ENCODE assay signal across 1 cellular context in the genomic region with DNA sequence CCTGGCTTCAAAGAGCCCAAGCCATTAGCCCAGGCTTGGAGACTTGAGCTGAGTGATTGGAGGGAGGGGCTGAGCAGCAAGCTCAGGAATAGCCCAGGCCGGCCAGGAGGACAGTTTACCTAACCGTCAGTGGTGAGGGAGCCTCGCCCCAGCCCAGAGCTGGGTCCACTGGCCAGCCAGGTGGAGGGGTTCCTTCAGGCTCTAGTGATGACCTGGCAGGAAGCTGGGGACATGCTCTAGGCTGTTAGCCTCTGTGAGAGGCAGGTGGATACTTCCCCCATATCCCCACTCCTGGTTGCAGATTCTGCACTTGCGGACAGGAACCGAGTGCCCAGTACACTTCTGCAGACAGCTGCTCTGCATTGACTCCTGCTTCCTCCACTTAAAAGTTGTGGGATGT.
TF ChIP-seq lines count a peak whose summit lies in the region.

No MANE protein-coding gene starts in this region.

TF ChIP-seq in HepG2, 621 proteins besides CTCF, POLR2A, EP300 and RAD21:
- TF ChIP-seq ZIK1 (CRISPR knock-in tag; IDR thresholded peaks at IDR 0.05; ENCODE audit: borderline replicate concordance, low read depth) (no peak), ZBTB1 (CRISPR knock-in tag; IDR thresholded peaks at IDR 0.05; ENCODE audit: borderline replicate concordance) (no peak), CEBPB (IDR thresholded peaks at IDR 0.05; ENCODE audit: borderline replicate concordance, low read depth, low read length) (no peak), ZBTB34 (CRISPR knock-in tag; IDR thresholded peaks at IDR 0.05) (no peak)
- TF ChIP-seq, protein P1, sequence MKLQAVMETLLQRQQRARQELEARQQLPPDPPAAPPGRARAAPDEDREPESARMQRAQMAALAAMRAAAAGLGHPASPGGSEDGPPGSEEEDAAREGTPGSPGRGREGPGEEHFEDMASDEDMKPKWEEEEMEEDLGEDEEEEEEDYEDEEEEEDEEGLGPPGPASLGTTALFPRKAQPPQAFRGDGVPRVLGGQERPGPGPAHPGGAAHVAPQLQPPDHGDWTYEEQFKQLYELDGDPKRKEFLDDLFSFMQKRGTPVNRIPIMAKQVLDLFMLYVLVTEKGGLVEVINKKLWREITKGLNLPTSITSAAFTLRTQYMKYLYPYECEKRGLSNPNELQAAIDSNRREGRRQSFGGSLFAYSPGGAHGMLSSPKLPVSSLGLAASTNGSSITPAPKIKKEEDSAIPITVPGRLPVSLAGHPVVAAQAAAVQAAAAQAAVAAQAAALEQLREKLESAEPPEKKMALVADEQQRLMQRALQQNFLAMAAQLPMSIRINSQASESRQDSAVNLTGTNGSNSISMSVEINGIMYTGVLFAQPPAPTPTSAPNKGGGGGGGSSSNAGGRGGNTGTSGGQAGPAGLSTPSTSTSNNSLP (IDR thresholded peaks at IDR 0.05; ENCODE audit: low read depth, low read length) = no peak
